16 cellular contexts compared by ENCODE assay signal in the genomic region with DNA sequence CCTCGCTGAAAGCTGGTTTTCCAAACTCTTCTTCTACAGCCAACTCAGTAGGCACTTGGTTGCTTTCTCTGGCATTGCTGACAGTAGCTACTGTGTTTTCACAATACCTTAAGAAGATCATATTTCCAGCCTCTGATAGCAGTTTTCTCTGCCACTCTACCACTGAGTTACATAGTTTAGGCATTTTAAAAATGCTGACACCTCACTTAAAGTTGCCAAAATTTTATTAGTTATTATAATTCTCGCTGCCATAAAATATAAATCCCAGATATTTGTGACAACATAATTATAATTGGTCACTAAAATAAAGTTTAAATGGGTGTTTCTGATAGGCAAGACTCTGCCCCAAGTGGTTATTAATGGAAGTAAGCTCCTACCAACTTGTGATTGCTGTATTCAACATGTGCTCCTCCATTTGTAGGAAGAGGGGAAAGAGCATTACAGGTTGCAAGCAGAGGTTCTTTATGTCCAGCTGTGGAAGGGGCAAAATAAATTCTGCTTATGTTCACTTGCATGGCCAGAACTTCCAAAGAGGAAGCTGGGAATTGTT.
DNase-seq lines count a peak whose midpoint lies in the region; ATAC-seq, FAIRE-seq and TF ChIP-seq lines count a peak whose summit lies in the region.
"Had no signal": no experiment of that assay in that cellular context is flagged by ENCODE, and none has a peak within 500 bp of the region (broad histone marks: within the 10 kb centered on the region; RNA-seq: fewer than 3 reads in every experiment).

No MANE protein-coding gene starts in this region.

- no peaks in the 10 kb centered on the region for H3K27me3 Mint-ChIP-seq in nephron progenitor cell (ENCODE audit: low read depth, poor library complexity)
- H3K27me3 Mint-ChIP-seq: activated naive CD8-positive, alpha-beta T cell; stimulated activated naive CD8-positive, alpha-beta T cell treated with anti-CD3 and anti-CD28 coated beads, Interleukin-15, amount 100 ng/mL, for 72 hours had no signal

- SMC1A ChIA-PET in GM12878 (lab: Charles Lee; ENCODE audit: uncharacterized antibody, unreplicated experiment) = interaction anchor here (1.3 to 2.4 kb wide), 2 partner anchors 12 to 243 kb away, joined by 3 to 7 read pairs; no protein-coding TSS in a partner anchor

- H3K4me3 Mint-ChIP-seq in nephron progenitor cell = no peak overlapping the region
- H3K4me3 Mint-ChIP-seq: activated naive CD8-positive, alpha-beta T cell; CD8-positive, alpha-beta T cell; stimulated activated naive CD8-positive, alpha-beta T cell treated with anti-CD3 and anti-CD28 coated beads, Interleukin-15, amount 100 ng/mL, for 72 hours had no signal

- in situ Hi-C loops in GM12878 (cut with MboI) = no loop called here

- WGBS in GM12878 (ENCODE audit: insufficient coverage, insufficient replicate concordance, low lambda C conversion rate, missing lambda C conversion rate) = 24% methylated on average over 2 of the region's 2 CpGs
- WGBS in upper lobe of left lung, 2 donors = 77 to 82% methylated on average over 2 of the region's 2 CpGs

- DNase-seq in LNCaP clone FGC (ENCODE audit: low read depth) = no peak
- DNase-seq in GM12878 (ENCODE audit: low read depth, low spot score) = no peak
- no peak for DNase-seq in nephron progenitor cell
- no peak for DNase-seq in upper lobe of left lung
- DNase-seq in stimulated activated CD8-positive, alpha-beta memory T cell treated with anti-CD3 and anti-CD28 coated beads, Interleukin-4, amount 100 ng/mL, for 48 hours = no peak
- DNase-seq: CD8-positive, alpha-beta T cell; cerebellar nuclear complex; erythroblast; GF-D8; stimulated activated naive CD8-positive, alpha-beta T cell treated with anti-CD3 and anti-CD28 coated beads, Interleukin-15, amount 100 ng/mL, for 72 hours had no signal

- H3K36me3 Mint-ChIP-seq in nephron progenitor cell (ENCODE audit: low read depth) = no peaks in the 10 kb centered on the region
- H3K36me3 Mint-ChIP-seq: activated naive CD8-positive, alpha-beta T cell; CD8-positive, alpha-beta T cell had no signal

- ATAC-seq in GM12878 (no peak), upper lobe of left lung (ENCODE audit: low FRiP score in 2 of 2) (no peak), GM18511 (IDR thresholded peaks at IDR 0.05; ENCODE audit: unreplicated experiment) (no peak)
- ATAC-seq: CD8-positive, alpha-beta T cell; HCT116; stimulated activated naive CD8-positive, alpha-beta T cell treated with anti-CD3 and anti-CD28 coated beads, Interleukin-15, amount 100 ng/mL, for 72 hours had no signal

- peak; percentile 13; the same call in 1 of the 2 replicates for TF ChIP-seq RAD21 in GM12878 (IDR thresholded peaks at IDR 0.05; ENCODE audit: insufficient read depth, low read depth, low read length)

- H3K9me3 ChIP-seq in GM12878 (replicated peaks; ENCODE audit: control insufficient read depth, insufficient read depth, low read length) = no peaks in the 10 kb centered on the region; the same call in 1 of the 3 replicates
- H3K9me3 ChIP-seq in upper lobe of left lung = no peaks in the 10 kb centered on the region

- H3K4me1 ChIP-seq in GM12878 (ENCODE audit: control insufficient read depth, insufficient read depth, low read length) (no peaks in the 10 kb centered on the region), upper lobe of left lung (no peaks in the 10 kb centered on the region)

- peaks cover 5% of the 10 kb centered on the region for H3K9me3 Mint-ChIP-seq in nephron progenitor cell

- H3K27ac Mint-ChIP-seq in nephron progenitor cell = no peak overlapping the region
- H3K27ac Mint-ChIP-seq: activated naive CD8-positive, alpha-beta T cell; CD8-positive, alpha-beta T cell; stimulated activated naive CD8-positive, alpha-beta T cell treated with anti-CD3 and anti-CD28 coated beads, Interleukin-15, amount 100 ng/mL, for 72 hours had no signal

- H3K27ac ChIP-seq in GM12878 (ENCODE audit: control insufficient read depth, insufficient read depth) (no peak overlapping the region), upper lobe of left lung (no peak overlapping the region)
- H3K27ac ChIP-seq: skin epidermis had no signal

- TF ChIP-seq CTCF in GM12872 (IDR thresholded peaks at IDR 0.05; ENCODE audit: insufficient read depth, low read depth, low read length) = peak; percentile 37; the same call in 1 of the 3 replicates
- TF ChIP-seq CTCF in LNCaP clone FGC (IDR thresholded peaks at IDR 0.05; ENCODE audit: control insufficient read depth, extremely low read depth, insufficient read depth) = peak; percentile 24; the same call in 1 of the 2 replicates
- peak in 1 of 3 experiments; percentile 25; a peak in 1 of 6 replicates for TF ChIP-seq CTCF in GM12878 (IDR thresholded peaks at IDR 0.05 in 2 of 3, conservative IDR thresholded peaks at IDR 0.05 in 1 of 3; ENCODE audit: control insufficient read depth in 2 of 3, extremely low read depth in 1 of 3, insufficient read depth in 1 of 3, low read depth in 3 of 3, low read length in 3 of 3)
- TF ChIP-seq CTCF in nephron progenitor cell (IDR thresholded peaks at IDR 0.05) = peak; percentile 22
- TF ChIP-seq CTCF in upper lobe of left lung (IDR thresholded peaks at IDR 0.05) = no peak

- H4K20me1 ChIP-seq in GM12878 (ENCODE audit: control insufficient read depth, insufficient read depth) = no peaks in the 10 kb centered on the region

- POLR2A ChIA-PET in GM12878 (lab: Charles Lee) = no interaction called here

- H3K4me2 ChIP-seq in GM12878 (ENCODE audit: control insufficient read depth, insufficient read depth) = no peak overlapping the region

- no peaks in the 10 kb centered on the region for H3K4me1 Mint-ChIP-seq in nephron progenitor cell
- H3K4me1 Mint-ChIP-seq: stimulated activated naive CD8-positive, alpha-beta T cell treated with anti-CD3 and anti-CD28 coated beads, Interleukin-15, amount 100 ng/mL, for 72 hours had no signal

- TF ChIP-seq EP300 in GM12878 (IDR thresholded peaks at IDR 0.05; ENCODE audit: borderline replicate concordance in 1 of 2, control insufficient read depth in 1 of 2, low read depth in 2 of 2, low read length in 2 of 2) (no peak), upper lobe of left lung (IDR thresholded peaks at IDR 0.05) (no peak)

- no peak for FAIRE-seq in GM12878 (lab: Jason Lieb, UNC)

- H3K9ac ChIP-seq in GM12878 (ENCODE audit: control insufficient read depth, insufficient read depth, low read length) = no peak overlapping the region

- no peak overlapping the region for H2AFZ ChIP-seq in GM12878 (ENCODE audit: control insufficient read depth, low read depth, low read length)

- BruUV-seq in GM12878 (replicated peaks; lab: Mats Ljungman, UMichigan) = no TSS peak

- H3K27me3 ChIP-seq in GM12878 (replicated peaks in 1 of 2; ENCODE audit: control insufficient read depth in 2 of 2, insufficient read depth in 2 of 2, low read length in 1 of 2) (no peaks in the 10 kb centered on the region), upper lobe of left lung (no peaks in the 10 kb centered on the region)

- H3K79me2 ChIP-seq in GM12878 (ENCODE audit: control insufficient read depth, insufficient read depth, low read length) = no peaks in the 10 kb centered on the region

- intact Hi-C loops in GM12878 (cut with micrococcal nuclease; ENCODE audit: unreplicated experiment) = no loop called here

- H3K4me3 ChIP-seq in LNCaP clone FGC (ENCODE audit: low read depth, low read length) = no peak overlapping the region
- H3K4me3 ChIP-seq in GM12878 = no peak overlapping the region
- H3K4me3 ChIP-seq in upper lobe of left lung = no peak overlapping the region
- H3K4me3 ChIP-seq: lung, skin epidermis had no signal

- CTCF ChIA-PET in GM12878 (lab: Yijun Ruan, JAX) = interaction anchor here (1.2 to 1.9 kb wide), 4 partner anchors 9 to 289 kb away, joined by 4 to 8 read pairs (median 4); no protein-coding TSS in a partner anchor

- H3K36me3 ChIP-seq in GM12878 (ENCODE audit: control insufficient read depth in 2 of 2, insufficient read depth in 2 of 2, low read length in 1 of 2) (no peaks in the 10 kb centered on the region), upper lobe of left lung (no peaks in the 10 kb centered on the region)

- RAD21 ChIA-PET in GM12878 (lab: Charles Lee; ENCODE audit: unreplicated experiment) = no interaction called here

- TF ChIP-seq POLR2A in GM12878 (IDR thresholded peaks at IDR 0.05; ENCODE audit: low read depth, low read length) (no peak), upper lobe of left lung (IDR thresholded peaks at IDR 0.05) (no peak)

TF ChIP-seq in GM12878, 131 proteins besides CTCF, POLR2A, EP300 and RAD21 (continues in another document):
- TF ChIP-seq, protein P1, sequence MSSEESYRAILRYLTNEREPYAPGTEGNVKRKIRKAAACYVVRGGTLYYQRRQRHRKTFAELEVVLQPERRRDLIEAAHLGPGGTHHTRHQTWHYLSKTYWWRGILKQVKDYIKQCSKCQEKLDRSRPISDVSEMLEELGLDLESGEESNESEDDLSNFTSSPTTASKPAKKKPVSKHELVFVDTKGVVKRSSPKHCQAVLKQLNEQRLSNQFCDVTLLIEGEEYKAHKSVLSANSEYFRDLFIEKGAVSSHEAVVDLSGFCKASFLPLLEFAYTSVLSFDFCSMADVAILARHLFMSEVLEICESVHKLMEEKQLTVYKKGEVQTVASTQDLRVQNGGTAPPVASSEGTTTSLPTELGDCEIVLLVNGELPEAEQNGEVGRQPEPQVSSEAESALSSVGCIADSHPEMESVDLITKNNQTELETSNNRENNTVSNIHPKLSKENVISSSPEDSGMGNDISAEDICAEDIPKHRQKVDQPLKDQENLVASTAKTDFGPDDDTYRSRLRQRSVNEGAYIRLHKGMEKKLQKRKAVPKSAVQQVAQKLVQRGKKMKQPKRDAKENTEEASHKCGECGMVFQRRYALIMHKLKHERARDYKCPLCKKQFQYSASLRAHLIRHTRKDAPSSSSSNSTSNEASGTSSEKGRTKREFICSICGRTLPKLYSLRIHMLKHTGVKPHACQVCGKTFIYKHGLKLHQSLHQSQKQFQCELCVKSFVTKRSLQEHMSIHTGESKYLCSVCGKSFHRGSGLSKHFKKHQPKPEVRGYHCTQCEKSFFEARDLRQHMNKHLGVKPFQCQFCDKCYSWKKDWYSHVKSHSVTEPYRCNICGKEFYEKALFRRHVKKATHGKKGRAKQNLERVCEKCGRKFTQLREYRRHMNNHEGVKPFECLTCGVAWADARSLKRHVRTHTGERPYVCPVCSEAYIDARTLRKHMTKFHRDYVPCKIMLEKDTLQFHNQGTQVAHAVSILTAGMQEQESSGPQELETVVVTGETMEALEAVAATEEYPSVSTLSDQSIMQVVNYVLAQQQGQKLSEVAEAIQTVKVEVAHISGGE (CRISPR knock-in tag; IDR thresholded peaks at IDR 0.05) = no peak
- TF ChIP-seq IRF3 (IDR thresholded peaks at IDR 0.05) (no peak), EED (IDR thresholded peaks at IDR 0.05; ENCODE audit: low read depth) (no peak)

Comparison
In these comparisons a context has a peak if more than half of its experiments do, and no peak if none do; other contexts are left out.
1. CTCF ChIP-seq: peak in GM12872 (single experiment), LNCaP clone FGC (single experiment) and nephron progenitor cell (single experiment); none in upper lobe of left lung (0 of 6).